19 cellular contexts compared by ENCODE assay signal in the genomic region with DNA sequence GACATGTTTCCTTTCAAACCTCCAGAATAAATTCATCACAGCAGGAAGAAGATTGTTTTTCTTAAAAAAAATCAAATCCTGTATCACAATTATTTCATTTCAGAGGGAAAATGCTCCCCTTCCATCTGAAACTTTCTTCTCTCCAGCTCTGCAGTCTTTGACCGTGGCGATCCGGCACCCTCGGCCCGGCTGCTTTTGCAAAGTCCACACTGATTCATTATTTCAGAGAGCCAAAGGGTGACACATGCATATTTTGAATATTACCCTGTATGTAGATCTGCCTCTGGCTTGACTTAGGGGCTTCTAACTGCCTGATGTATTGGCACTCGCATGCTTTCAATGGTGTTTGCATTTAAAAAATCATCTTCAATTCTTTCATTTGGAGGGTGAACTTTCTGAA.
DNase-seq lines count a peak whose midpoint lies in the region; FAIRE-seq and TF ChIP-seq lines count a peak whose summit lies in the region.
"Had no signal": no experiment of that assay in that cellular context is flagged by ENCODE, and none has a peak within 500 bp of the region (broad histone marks: within the 10 kb centered on the region; RNA-seq: fewer than 3 reads in every experiment).

No MANE protein-coding gene starts in this region.

- H3K4ac ChIP-seq in H1 (replicated peaks; ENCODE audit: insufficient read length, low read depth, low read length) (no peak overlapping the region), mesenchymal stem cell (ENCODE audit: low read depth in 1 of 2, low read length in 2 of 2) (no peak overlapping the region)

- no peaks in the 10 kb centered on the region for H3F3A ChIP-seq in smooth muscle cell (ENCODE audit: low read depth)

- no peak for TF ChIP-seq EP300 in H1 (IDR thresholded peaks at IDR 0.05; ENCODE audit: borderline replicate concordance in 1 of 2, low read depth in 2 of 2, low read length in 2 of 2)

- WGBS in H1 (ENCODE audit: extremely low coverage in 1 of 2, insufficient coverage in 1 of 2, insufficient read length in 1 of 2, insufficient replicate concordance in 2 of 2, low coverage in 1 of 2, low lambda C conversion rate in 2 of 2, missing lambda C conversion rate in 1 of 2), 2 experiments, result 92% methylated on average over 6 of the region's 6 CpGs; no CpG with 5 or more reads in 1 of the 2 experiments
- 76% methylated on average over 5 of the region's 6 CpGs for WGBS in mesenchymal stem cell
- WGBS in smooth muscle cell (ENCODE audit: low lambda C conversion rate), result 83% methylated on average over 6 of the region's 6 CpGs

- H3K4me2 ChIP-seq in H1 (ENCODE audit: insufficient read depth in 1 of 2, low read depth in 2 of 2, low read length in 2 of 2), result no peak overlapping the region
- no peak overlapping the region for H3K4me2 ChIP-seq in mesenchymal stem cell (ENCODE audit: low read length, poor library complexity, severe bottlenecking)
- H3K4me2 ChIP-seq in smooth muscle cell, result no peak overlapping the region

- intact Hi-C loops in vagina (cut with DNase I), result loop anchor here (5.0 kb wide), 1 partner anchor 1337 kb away; no protein-coding TSS in a partner anchor

- H2AK5ac ChIP-seq in H1 (ENCODE audit: low read depth, low read length) (no peak overlapping the region), mesenchymal stem cell (ENCODE audit: low read length, severe bottlenecking) (no peak overlapping the region)

- H2BK120ac ChIP-seq in H1 (replicated peaks; ENCODE audit: low read depth, low read length) (no peak overlapping the region), mesenchymal stem cell (ENCODE audit: low read depth, low read length) (no peak overlapping the region)

- H3K36me3 Mint-ChIP-seq in glutamatergic neuron (ENCODE audit: unreplicated experiment), result no peaks in the 10 kb centered on the region
- H3K36me3 Mint-ChIP-seq: CD8-positive, alpha-beta memory T cell had no signal

- H3K18ac ChIP-seq in H1 (ENCODE audit: extremely low read depth, low read length) (no peak overlapping the region), mesenchymal stem cell (ENCODE audit: low read depth in 1 of 2, low read length in 2 of 2) (no peak overlapping the region)

- H4K20me1 ChIP-seq in H1 (replicated peaks in 1 of 2; ENCODE audit: control insufficient read depth in 1 of 2, insufficient read depth in 2 of 2, low read length in 2 of 2), result no peaks in the 10 kb centered on the region
- H4K20me1 ChIP-seq in smooth muscle cell (ENCODE audit: low read depth), result no peaks in the 10 kb centered on the region

- TF ChIP-seq POLR2A in H1 (IDR thresholded peaks at IDR 0.05; ENCODE audit: control extremely low read depth in 1 of 2, low read depth in 2 of 2, low read length in 2 of 2) (no peak), vagina (IDR thresholded peaks at IDR 0.05) (no peak)

- no peak overlapping the region for H2BK12ac ChIP-seq in H1 (ENCODE audit: low read depth, low read length)
- H2BK12ac ChIP-seq in mesenchymal stem cell (ENCODE audit: low read length in 2 of 2), result no peak overlapping the region

- no peak overlapping the region for H2BK5ac ChIP-seq in H1 (ENCODE audit: low read depth, low read length)
- H2BK5ac ChIP-seq in mesenchymal stem cell (ENCODE audit: low read depth, low read length, poor library complexity, severe bottlenecking), result no peak overlapping the region

- no peak overlapping the region for H3K56ac ChIP-seq in H1 (replicated peaks; ENCODE audit: insufficient read length, low read depth, low read length)

- H2AFZ ChIP-seq in ACC112 (ENCODE audit: low read length, unreplicated experiment) (peak overlapping the region; percentile 49), H1 (ENCODE audit: low read length) (peak overlapping the region; percentile 78; the same call in 1 of the 2 replicates), mesenchymal stem cell (ENCODE audit: low read depth, low read length) (no peak overlapping the region), smooth muscle cell (ENCODE audit: low read depth) (no peak overlapping the region)

- H3K27me3 Mint-ChIP-seq in glutamatergic neuron (ENCODE audit: unreplicated experiment), result peaks cover 2% of the 10 kb centered on the region
- H3K27me3 Mint-ChIP-seq: CD8-positive, alpha-beta memory T cell had no signal

- H3K4me1 ChIP-seq in ACC112 (ENCODE audit: control insufficient read depth, insufficient read depth, low read length, unreplicated experiment) (peaks cover 22% of the 10 kb centered on the region), H1 (replicated peaks in 1 of 4; ENCODE audit: control insufficient read depth in 3 of 4, insufficient read depth in 4 of 4, low read length in 3 of 4) (peaks cover 0 to 10% (median 5%) of the 10 kb centered on the region in 4 experiments; a peak in 5 of 7 replicates), mesenchymal stem cell (ENCODE audit: control insufficient read depth, insufficient read depth, low read depth, low read length) (peaks cover 3% of the 10 kb centered on the region), smooth muscle cell (ENCODE audit: low read depth) (no peaks in the 10 kb centered on the region), vagina (peaks cover 6% of the 10 kb centered on the region)
- H3K4me1 ChIP-seq: testis had no signal

- peak overlapping the region; percentile 60 for H3K4me3 ChIP-seq in ACC112 (ENCODE audit: low read depth, low read length)
- no peak overlapping the region for H3K4me3 ChIP-seq in H1 (ENCODE audit: extremely low read depth in 1 of 4, insufficient read depth in 2 of 4, low read depth in 3 of 4, low read length in 4 of 4)
- peak overlapping the region in 1 of 2 experiments; percentile 48 for H3K4me3 ChIP-seq in mesenchymal stem cell (ENCODE audit: insufficient read depth in 1 of 2, low read depth in 1 of 2, low read length in 2 of 2)
- no peak overlapping the region for H3K4me3 ChIP-seq in smooth muscle cell
- peak overlapping the region in 1 of 2 donors; percentile 9 for H3K4me3 ChIP-seq in vagina
- H3K4me3 ChIP-seq: SK-N-MC, testis had no signal

- H3K23ac ChIP-seq in H1 (ENCODE audit: insufficient read length) (no peak overlapping the region), mesenchymal stem cell (ENCODE audit: low read length in 2 of 2) (no peak overlapping the region)

- no peak for TF ChIP-seq RAD21 in H1 (IDR thresholded peaks at IDR 0.05 in 1 of 2, conservative IDR thresholded peaks at IDR 0.05 in 1 of 2; ENCODE audit: low read depth in 2 of 2, low read length in 2 of 2)

- peaks cover 7% of the 10 kb centered on the region for H3K4me1 Mint-ChIP-seq in glutamatergic neuron (ENCODE audit: low read depth, unreplicated experiment)
- H3K4me1 Mint-ChIP-seq: CD8-positive, alpha-beta memory T cell had no signal

- H3K79me2 ChIP-seq in ACC112 (ENCODE audit: control insufficient read depth, insufficient read depth, low read length, unreplicated experiment) (no peaks in the 10 kb centered on the region), H1 (ENCODE audit: control insufficient read depth in 1 of 2, insufficient read depth in 2 of 2, low read length in 2 of 2) (no peaks in the 10 kb centered on the region), smooth muscle cell (ENCODE audit: low read depth) (no peaks in the 10 kb centered on the region)

- H2BK20ac ChIP-seq in H1 (ENCODE audit: low read length), result no peak overlapping the region

- H3K27ac Mint-ChIP-seq in glutamatergic neuron (ENCODE audit: unreplicated experiment), result no peak overlapping the region
- H3K27ac Mint-ChIP-seq: activated T-cell treated with anti-CD3 and anti-CD28 coated beads, Interleukin-2, amount 50 U/mL, for 72 hours had no signal

- H4K5ac ChIP-seq in H1 (ENCODE audit: insufficient read length, low read depth, low read length), result no peak overlapping the region

- H2BK15ac ChIP-seq in H1 (ENCODE audit: low read length), result no peak overlapping the region
- no peak overlapping the region for H2BK15ac ChIP-seq in mesenchymal stem cell (ENCODE audit: low read depth, poor library complexity, severe bottlenecking)

- no peaks in the 10 kb centered on the region for H3K23me2 ChIP-seq in H1 (ENCODE audit: low read depth, low read length)

- H3K36me3 ChIP-seq in ACC112 (ENCODE audit: insufficient read depth, low read length) (no peaks in the 10 kb centered on the region), H1 (ENCODE audit: control insufficient read depth in 2 of 4, insufficient read depth in 4 of 4, low read length in 3 of 4) (no peaks in the 10 kb centered on the region), mesenchymal stem cell (ENCODE audit: control insufficient read depth in 1 of 2, insufficient read depth in 2 of 2, low read depth in 1 of 2, low read length in 2 of 2) (no peaks in the 10 kb centered on the region), smooth muscle cell (ENCODE audit: low read depth) (no peaks in the 10 kb centered on the region), vagina (no peaks in the 10 kb centered on the region)

- H3K27ac ChIP-seq in ACC112 (ENCODE audit: low read depth, low read length) (peak overlapping the region; percentile 25; the same call in 1 of the 2 replicates), H1 (ENCODE audit: low read depth, low read length) (no peak overlapping the region), mesenchymal stem cell (ENCODE audit: low read length, poor library complexity, severe bottlenecking) (no peak overlapping the region), smooth muscle cell (ENCODE audit: low read depth) (no peak overlapping the region), vagina (no peak overlapping the region)
- H3K27ac ChIP-seq: SK-N-MC, testis had no signal

- H3K9me3 ChIP-seq in H1 (ENCODE audit: insufficient read depth in 2 of 2, low read depth in 1 of 2, low read length in 1 of 2) (no peaks in the 10 kb centered on the region), mesenchymal stem cell (ENCODE audit: control insufficient read depth, low read length) (peaks cover 8% of the 10 kb centered on the region), smooth muscle cell (replicated peaks; ENCODE audit: low read depth) (no peaks in the 10 kb centered on the region), vagina (no peaks in the 10 kb centered on the region)
- H3K9me3 ChIP-seq: testis had no signal

- H3K14ac ChIP-seq in H1 (ENCODE audit: insufficient read length) (no peak overlapping the region), mesenchymal stem cell (ENCODE audit: low read length in 2 of 2) (no peak overlapping the region)

- peak; percentile 29 for DNase-seq in LHCN-M2 (ENCODE audit: low read depth)
- DNase-seq in H1 (ENCODE audit: low read depth in 1 of 2, low spot score in 2 of 2), result no peak
- no peak for DNase-seq in mesenchymal stem cell
- DNase-seq in smooth muscle cell (lab: John Stamatoyannopoulos, UW; ENCODE audit: unreplicated experiment), result no peak
- no peak for DNase-seq in glutamatergic neuron
- no peak for DNase-seq in vagina (ENCODE audit: extremely low spot score in 2 of 2)
- no peak for DNase-seq in cerebellar nuclear complex (lab: John Stamatoyannopoulos, UW)
- DNase-seq: 8988T; activated CD4-positive, alpha-beta T cell treated with anti-CD3 and anti-CD28 coated beads, Interleukin-2, amount 50 U/mL, for 48 hours; activated T-cell treated with anti-CD3 and anti-CD28 coated beads, Interleukin-2, amount 50 U/mL, for 72 hours; CD8-positive, alpha-beta memory T cell; H7; hippocampal formation; OCI-M1 had no signal

- FAIRE-seq in H1 (lab: Jason Lieb, UNC), result no peak
- FAIRE-seq: endothelial cell of umbilical vein, TTC549 had no signal

- H3K9me3 Mint-ChIP-seq in glutamatergic neuron (ENCODE audit: unreplicated experiment), result no peaks in the 10 kb centered on the region

- H3K9ac ChIP-seq in H1 (replicated peaks in 1 of 4; ENCODE audit: extremely low read depth in 1 of 4, low read depth in 3 of 4, low read length in 3 of 4) (no peak overlapping the region), mesenchymal stem cell (ENCODE audit: low read length) (peak overlapping the region; percentile 78), smooth muscle cell (ENCODE audit: low read depth) (no peak overlapping the region)

- CTCF ChIA-PET in H1 (lab: Charles Lee; ENCODE audit: partially characterized antibody), result interaction anchor here (2.3 kb wide), 1 partner anchor 22 kb away, joined by 7 read pairs; no protein-coding TSS in a partner anchor

- POLR2A ChIA-PET in H1 (lab: Charles Lee; ENCODE audit: partially characterized antibody), result no interaction called here

- no peaks in the 10 kb centered on the region for H3K79me1 ChIP-seq in H1 (ENCODE audit: low read depth, low read length)
- H3K79me1 ChIP-seq in mesenchymal stem cell (replicated peaks; ENCODE audit: low read length, poor library complexity, severe bottlenecking), result no peaks in the 10 kb centered on the region

- no peak overlapping the region for H3K4me3 Mint-ChIP-seq in glutamatergic neuron (ENCODE audit: unreplicated experiment)
- H3K4me3 Mint-ChIP-seq: activated T-cell treated with anti-CD3 and anti-CD28 coated beads, Interleukin-2, amount 50 U/mL, for 72 hours; CD8-positive, alpha-beta memory T cell had no signal

- H3K27me3 ChIP-seq in ACC112 (ENCODE audit: insufficient read depth, low read length) (no peaks in the 10 kb centered on the region), H1 (replicated peaks in 1 of 4; ENCODE audit: control insufficient read depth in 3 of 4, extremely low read depth in 1 of 4, insufficient read depth in 3 of 4, low read length in 3 of 4) (no peaks in the 10 kb centered on the region), mesenchymal stem cell (ENCODE audit: control insufficient read depth in 1 of 2, insufficient read depth in 1 of 2, low read length in 2 of 2) (no peaks in the 10 kb centered on the region), smooth muscle cell (ENCODE audit: low read depth) (no peaks in the 10 kb centered on the region), vagina (no peaks in the 10 kb centered on the region)
- H3K27me3 ChIP-seq: testis had no signal

- H4K8ac ChIP-seq in H1 (ENCODE audit: extremely low read depth, insufficient read depth, low read length) (no peak overlapping the region), mesenchymal stem cell (ENCODE audit: low read length) (no peak overlapping the region)

- H4K91ac ChIP-seq in H1 (replicated peaks; ENCODE audit: insufficient read length, low read length), result no peak overlapping the region
- no peak overlapping the region for H4K91ac ChIP-seq in mesenchymal stem cell (ENCODE audit: low read length)

- TF ChIP-seq CTCF in H1 (IDR thresholded peaks at IDR 0.05; ENCODE audit: control extremely low read depth in 1 of 3, insufficient read depth in 1 of 3, low read depth in 1 of 3, low read length in 3 of 3) (no peak), smooth muscle cell (IDR thresholded peaks at IDR 0.05; ENCODE audit: borderline replicate concordance, insufficient read depth, poor library complexity, severe bottlenecking) (no peak), glutamatergic neuron (IDR thresholded peaks at IDR 0.05; ENCODE audit: partially characterized antibody, unreplicated experiment) (no peak), vagina (IDR thresholded peaks at IDR 0.05) (no peak)

Comparison
In these comparisons a context has a peak if more than half of its experiments do, and no peak if none do; other contexts are left out.
1. H2AFZ ChIP-seq: peak in ACC112 (single experiment) and H1 (single experiment); none in mesenchymal stem cell (single experiment) and smooth muscle cell (single experiment).